In genomic region chr12:78981-79380, GRCh38 we compare ENCODE assay signal across 18 cellular contexts. TPM values are rescaled to one million over a fixed set of nuclear protein-coding genes. Genes with fewer than 3 reads are reported as not detected.
"Had no signal": no experiment of that assay in that cellular context is flagged by ENCODE, and none has a peak within 500 bp of the region (broad histone marks: within the 10 kb centered on the region; RNA-seq: fewer than 3 reads in every experiment).

No MANE protein-coding gene starts in this region.

- H3K4me3 Mint-ChIP-seq: activated naive CD8-positive, alpha-beta T cell treated with anti-CD3 and anti-CD28 coated beads, Interleukin-2, amount 10 ng/mL, durations not matched to agents 7 days and 5 days; dendritic cell treated with granulocyte-macrophage colony-stimulating factor and Interleukin-4, amounts not matched to agents 40 ng/mL and 50 ng/mL, for 4 days had no signal

- H3K36me3 Mint-ChIP-seq: activated naive CD8-positive, alpha-beta T cell treated with anti-CD3 and anti-CD28 coated beads, Interleukin-2, amount 10 ng/mL, durations not matched to agents 7 days and 5 days; neural progenitor cell had no signal

- ATAC-seq: left ventricle myocardium superior had no signal

- H3K27ac Mint-ChIP-seq: activated naive CD8-positive, alpha-beta T cell treated with anti-CD3 and anti-CD28 coated beads, Interleukin-2, amount 10 ng/mL, durations not matched to agents 7 days and 5 days; dendritic cell treated with granulocyte-macrophage colony-stimulating factor and Interleukin-4, amounts not matched to agents 40 ng/mL and 50 ng/mL, for 4 days; neural progenitor cell had no signal

- DNase-seq: activated CD4-positive, alpha-beta T cell treated with anti-CD3 and anti-CD28 coated beads for 48 hours; activated CD4-positive, alpha-beta T cell treated with anti-CD3 and anti-CD28 coated beads, Interleukin-2, amount 50 U/mL, for 48 hours; activated CD8-positive, alpha-beta memory T cell treated with anti-CD3 and anti-CD28 coated beads for 24 hours; activated effector memory CD4-positive, alpha-beta T cell treated with Interleukin-2 at 50 U/mL for 16 hours; activated naive CD4-positive, alpha-beta T cell treated with Interleukin-2 at 50 U/mL for 16 hours; activated naive CD8-positive, alpha-beta T cell treated with anti-CD3 and anti-CD28 coated beads, Interleukin-2, amount 10 ng/mL, durations not matched to agents 7 days and 5 days; central memory CD4-positive, alpha-beta T cell; esophagus squamous epithelium; foreskin melanocyte; left ventricle myocardium superior; stimulated activated naive CD4-positive, alpha-beta T cell; tibial artery had no signal

- H3K27ac ChIP-seq: epithelial cell of prostate, esophagus squamous epithelium, neural progenitor cell, right atrium auricular region, suprapubic skin, tibial artery had no signal

- H3K4me1 ChIP-seq: neural progenitor cell, right atrium auricular region had no signal

- H3K36me3 ChIP-seq: esophagus squamous epithelium, neural progenitor cell, right atrium auricular region, suprapubic skin, tibial artery had no signal

- H3K4me3 ChIP-seq: esophagus squamous epithelium, neural progenitor cell, right atrium auricular region, suprapubic skin, tibial artery had no signal

- H3K9me3 ChIP-seq: esophagus squamous epithelium, right atrium auricular region, suprapubic skin, tibial artery had no signal

RNA-seq across cellular contexts. Expression of gene IQSEC3, which starts 12.4 kb away (rescaled TPM):
- total RNA-seq: pulmonary artery endothelial cell had no signal
